8 cellular contexts compared by ENCODE assay signal in the genomic region with DNA sequence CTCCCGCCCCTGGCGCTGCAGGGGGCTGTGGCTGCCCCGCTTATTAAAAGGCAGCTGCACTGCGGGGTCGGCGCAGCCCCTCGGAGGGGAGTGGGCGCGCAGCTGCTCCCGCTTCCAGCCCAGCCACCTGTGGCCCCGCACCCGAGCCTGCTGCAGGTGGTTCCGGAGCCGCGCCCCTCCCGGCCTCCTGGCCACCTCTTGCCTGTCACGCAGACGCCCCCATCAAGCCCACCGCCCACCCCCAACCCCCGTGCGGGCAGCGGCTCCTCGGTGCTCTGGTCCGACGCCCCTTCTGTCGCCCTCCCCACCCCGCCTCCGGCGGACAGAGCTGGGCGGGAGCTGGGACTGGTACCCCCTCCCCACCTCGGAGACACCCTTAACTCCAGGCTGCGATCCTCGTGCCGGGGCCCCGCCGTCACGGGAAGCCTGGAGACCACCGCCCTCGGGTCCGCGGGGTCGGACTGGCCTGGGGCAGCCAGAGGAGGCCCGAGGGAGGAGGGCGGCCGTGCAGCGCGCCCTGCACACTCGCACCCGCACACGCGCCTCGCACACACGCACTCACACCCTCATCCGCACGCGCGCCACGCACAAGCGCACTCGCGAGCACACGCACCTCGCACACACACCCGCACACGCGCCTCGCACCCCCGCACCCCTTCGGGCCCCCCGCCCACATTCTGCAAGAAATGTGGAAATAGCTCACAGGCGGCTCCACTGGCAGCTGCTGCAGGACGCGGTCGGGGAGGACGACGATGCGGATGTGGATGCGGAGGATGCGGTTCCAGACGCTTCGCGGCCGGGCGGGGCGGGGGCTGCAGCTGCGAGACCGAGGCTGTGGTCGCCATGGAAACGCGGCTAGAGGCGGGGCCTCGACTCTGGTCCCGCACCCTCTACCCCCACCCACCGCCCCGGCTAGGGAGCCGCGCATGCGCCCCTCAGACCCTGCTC. TPM values are rescaled to one million over a fixed set of nuclear protein-coding genes. Genes with fewer than 3 reads are reported as not detected.
DNase-seq lines count a peak whose midpoint lies in the region; ATAC-seq lines count a peak whose summit lies in the region.

CALY (minus strand) TSS at position 766 of the 948 bp plus-strand sequence. CDS start 7,907 bp downstream, outside the sequence.

- DNase-seq in COLO668 (lab: John Stamatoyannopoulos, UW; ENCODE audit: unreplicated experiment), result peak; percentile 9
- DNase-seq in SK-MEL-5 (ENCODE audit: low read depth, low spot score), result peak; percentile 24
- peak; percentile 79 for DNase-seq in activated naive CD4-positive, alpha-beta T cell treated with anti-CD3 and anti-CD28 coated beads, Interleukin-2, amount 50 U/mL, for 16 hours
- peak; percentile 88 to 89 (median 88) for DNase-seq in immature natural killer cell
- peak; percentile 62 to 80 for DNase-seq in stimulated activated CD4-positive, alpha-beta T cell treated with anti-CD3 and anti-CD28 coated beads, Interleukin-4, amount 100 ng/mL, for 4 hours
- no peak for DNase-seq in mesenteric fat pad (ENCODE audit: low spot score)
- no peak for DNase-seq in RKO (ENCODE audit: low spot score)

- peaks cover 0 to 2% of the 10 kb centered on the region in 2 donors for H3K4me1 Mint-ChIP-seq in immature natural killer cell

- H3K9me3 Mint-ChIP-seq in immature natural killer cell, result no peaks in the 10 kb centered on the region

- no peaks in the 10 kb centered on the region for H3K36me3 Mint-ChIP-seq in immature natural killer cell

- peak within 1 kb of the TSS in 5 of 6 donors; percentile 62 to 91 (median 78) for H3K27ac Mint-ChIP-seq in immature natural killer cell

- in situ Hi-C loops in SK-MEL-5 (cut with HindIII; ENCODE audit: low pct_unique_long_range_greater_than_20kb, low sequenced_read_pairs), result no loop called here

- peak within 1 kb of the TSS; percentile 61 to 73 (median 69) for H3K4me3 Mint-ChIP-seq in immature natural killer cell

- ATAC-seq in GM21528 (IDR thresholded peaks at IDR 0.05; ENCODE audit: low FRiP score, unreplicated experiment), result no peak

- H3K27me3 Mint-ChIP-seq in immature natural killer cell (ENCODE audit: low read depth in 3 of 3), result peaks cover 0 to 16% (median 10%) of the 10 kb centered on the region in 3 donors

RNA-seq across cellular contexts. Expression of gene CALY, which starts in this region (rescaled TPM):
- not detected in 2 replicates for total RNA-seq in SK-MEL-5 (2014; rRNA removed; shearing (Covaris generic))
- polyA plus RNA-seq in SK-MEL-5 (2015; cell fraction: cytosol; rRNA removed), result not detected in 2 replicates
- polyA plus RNA-seq in SK-MEL-5 (2015; cell fraction: nucleus; rRNA removed), result not detected in 2 replicates
- polyA plus RNA-seq in immature natural killer cell, result not detected
- total RNA-seq in mesenteric fat pad, result not detected

Comparison
In these comparisons a context has a peak if more than half of its experiments do, and no peak if none do; other contexts are left out.
1. Peak in DNase-seq in SK-MEL-5; RNA of the gene not detected or under 1 TPM.
2. Peak in DNase-seq in immature natural killer cell; RNA of the gene not detected or under 1 TPM.
3. DNase-seq: peak in COLO668 (single experiment), activated naive CD4-positive, alpha-beta T cell treated with anti-CD3 and anti-CD28 coated beads, Interleukin-2, amount 50 U/mL, for 16 hours (single experiment) and stimulated activated CD4-positive, alpha-beta T cell treated with anti-CD3 and anti-CD28 coated beads, Interleukin-4, amount 100 ng/mL, for 4 hours (2 of 2); none in mesenteric fat pad (single experiment) and RKO (single experiment).